Comparison of ENCODE assay signal across 38 cellular contexts in genomic region chr1:48054246-48054645, GRCh38. TPM values are rescaled to one million over a fixed set of nuclear protein-coding genes. Genes with fewer than 3 reads are reported as not detected.
"Had no signal": no experiment of that assay in that cellular context is flagged by ENCODE, and none has a peak within 500 bp of the region (broad histone marks: within the 10 kb centered on the region; RNA-seq: fewer than 3 reads in every experiment).

No MANE protein-coding gene starts in this region.

- DNase-seq: activated B cell treated with CpG ODN at 0.5 μM for 24 hours; activated CD4-positive, alpha-beta T cell treated with anti-CD3 and anti-CD28 coated beads for 48 hours; activated CD4-positive, alpha-beta T cell treated with anti-CD3 and anti-CD28 coated beads, Interleukin-2, amount 50 U/mL, for 1 hour; activated CD4-positive, alpha-beta T cell treated with anti-CD3 and anti-CD28 coated beads, Interleukin-2, amount 50 U/mL, for 48 hours; activated CD8-positive, alpha-beta memory T cell treated with anti-CD3 and anti-CD28 coated beads for 24 hours; activated CD8-positive, alpha-beta T cell treated with anti-CD3 and anti-CD28 coated beads for 36 hours; activated effector memory CD4-positive, alpha-beta T cell treated with anti-CD3 and anti-CD28 coated beads, Interleukin-2, amount 50 U/mL, for 16 hours; activated naive CD4-positive, alpha-beta T cell treated with anti-CD3 and anti-CD28 coated beads for 36 hours; activated naive CD8-positive, alpha-beta T cell treated with anti-CD3 and anti-CD28 coated beads for 36 hours; activated naive CD8-positive, alpha-beta T cell treated with anti-CD3 and anti-CD28 coated beads, Interleukin-2, amount 50 U/mL, for 24 hours; activated T-cell treated with anti-CD3 and anti-CD28 coated beads, Interleukin-2, amount 50 U/mL, for 4 hours; adrenal gland; amygdala; central memory CD4-positive, alpha-beta T cell; cerebellar nuclear complex; colonic mucosa; effector CD8-positive, alpha-beta T cell; esophagus squamous epithelium; foreskin melanocyte; T-cell; T1000; WERI-Rb-1 had no signal

- H3K27ac ChIP-seq: adrenal gland, cardiac muscle cell, colonic mucosa, epithelial cell of prostate, esophagus squamous epithelium, gastroesophageal sphincter, WERI-Rb-1 had no signal

- H3K4me1 Mint-ChIP-seq: activated B cell treated with CpG ODN at 0.5 μM for 24 hours; activated naive CD4-positive, alpha-beta T cell treated with anti-CD3 and anti-CD28 coated beads, Interleukin-2, amount 50 U/mL, for 24 hours; activated naive CD8-positive, alpha-beta T cell treated with anti-CD3 and anti-CD28 coated beads for 36 hours; activated naive CD8-positive, alpha-beta T cell treated with anti-CD3 and anti-CD28 coated beads, Interleukin-2, amount 50 U/mL, for 24 hours; T-cell had no signal

- FAIRE-seq: endometrium, endothelial cell of umbilical vein had no signal

- H3K4me3 ChIP-seq: adrenal gland, ascending aorta, breast epithelium, cardiac muscle cell, colonic mucosa, esophagus squamous epithelium, gastroesophageal sphincter had no signal

- H3K9me3 Mint-ChIP-seq: activated B cell treated with CpG ODN at 0.5 μM for 24 hours; activated CD8-positive, alpha-beta T cell treated with anti-CD3 and anti-CD28 coated beads for 36 hours; activated naive CD4-positive, alpha-beta T cell treated with anti-CD3 and anti-CD28 coated beads for 36 hours; activated naive CD4-positive, alpha-beta T cell treated with anti-CD3 and anti-CD28 coated beads, Interleukin-2, amount 50 U/mL, for 24 hours; activated naive CD8-positive, alpha-beta T cell treated with anti-CD3 and anti-CD28 coated beads for 36 hours; activated naive CD8-positive, alpha-beta T cell treated with anti-CD3 and anti-CD28 coated beads, Interleukin-2, amount 50 U/mL, for 24 hours; activated T-cell treated with anti-CD3 and anti-CD28 coated beads, Interleukin-2, amount 50 U/mL, for 4 hours; activated T-helper 1 cell treated with anti-CD3 and anti-CD28 coated beads, Interleukin-12 subunit alpha, Interleukin-12 subunit beta, Interleukin-2, Interleukin-4 antibody, amounts not matched to agents 30 ng/mL and 10 ng/mL and 1 ng/mL, durations not matched to agents 14 hours and 24 hours and 36 hours; activated T-helper 2 cell treated with anti-CD3 and anti-CD28 coated beads, Interferon-gamma antibody, Interleukin-2, Interleukin-4, amounts not matched to agents 10 μg/mL and 5 μg/mL and 100 μg/mL, durations not matched to agents 14 hours and 24 hours and 36 hours; T-cell; T-helper 1 cell treated with Interleukin-12 subunit alpha and Interleukin-12 subunit beta and Interleukin-4 antibody, amounts not matched to agents 30 μg/mL and 1 μg/mL, for 36 hours; T-helper 2 cell treated with Interferon-gamma antibody and Interleukin-4, amounts not matched to agents 5 μg/mL and 100 μg/mL, for 36 hours had no signal

- H3K36me3 Mint-ChIP-seq: activated naive CD4-positive, alpha-beta T cell treated with anti-CD3 and anti-CD28 coated beads, Interleukin-2, amount 50 U/mL, for 24 hours; activated naive CD8-positive, alpha-beta T cell treated with anti-CD3 and anti-CD28 coated beads for 36 hours; brain; T-cell had no signal

- H3K4me1 ChIP-seq: adrenal gland, breast epithelium, colonic mucosa had no signal

- H3K9me3 ChIP-seq: adrenal gland, ascending aorta, breast epithelium, colonic mucosa, esophagus squamous epithelium, gastroesophageal sphincter had no signal

- H3K27ac Mint-ChIP-seq: activated B cell treated with CpG ODN at 0.5 μM for 24 hours; activated CD8-positive, alpha-beta T cell treated with anti-CD3 and anti-CD28 coated beads for 36 hours; activated naive CD4-positive, alpha-beta T cell treated with anti-CD3 and anti-CD28 coated beads for 36 hours; activated naive CD4-positive, alpha-beta T cell treated with anti-CD3 and anti-CD28 coated beads, Interleukin-2, amount 50 U/mL, for 24 hours; activated naive CD8-positive, alpha-beta T cell treated with anti-CD3 and anti-CD28 coated beads for 36 hours; activated naive CD8-positive, alpha-beta T cell treated with anti-CD3 and anti-CD28 coated beads, Interleukin-2, amount 50 U/mL, for 24 hours; activated T-helper 1 cell treated with anti-CD3 and anti-CD28 coated beads, Interleukin-12 subunit alpha, Interleukin-12 subunit beta, Interleukin-2, Interleukin-4 antibody, amounts not matched to agents 30 ng/mL and 10 ng/mL and 1 ng/mL, durations not matched to agents 14 hours and 24 hours and 36 hours; activated T-helper 2 cell treated with anti-CD3 and anti-CD28 coated beads, Interferon-gamma antibody, Interleukin-2, Interleukin-4, amounts not matched to agents 10 μg/mL and 5 μg/mL and 100 μg/mL, durations not matched to agents 14 hours and 24 hours and 36 hours; brain; T-cell; T-helper 1 cell treated with Interleukin-12 subunit alpha and Interleukin-12 subunit beta and Interleukin-4 antibody, amounts not matched to agents 30 μg/mL and 1 μg/mL, for 36 hours; T-helper 2 cell treated with Interferon-gamma antibody and Interleukin-4, amounts not matched to agents 5 μg/mL and 100 μg/mL, for 36 hours had no signal

- H3K36me3 ChIP-seq: adrenal gland, ascending aorta, breast epithelium, cardiac muscle cell, colonic mucosa, esophagus squamous epithelium, gastroesophageal sphincter, WERI-Rb-1 had no signal

- H3K4me3 Mint-ChIP-seq: activated B cell treated with CpG ODN at 0.5 μM for 24 hours; activated CD8-positive, alpha-beta T cell treated with anti-CD3 and anti-CD28 coated beads for 36 hours; activated naive CD4-positive, alpha-beta T cell treated with anti-CD3 and anti-CD28 coated beads for 36 hours; activated naive CD4-positive, alpha-beta T cell treated with anti-CD3 and anti-CD28 coated beads, Interleukin-2, amount 50 U/mL, for 24 hours; activated naive CD8-positive, alpha-beta T cell treated with anti-CD3 and anti-CD28 coated beads for 36 hours; activated naive CD8-positive, alpha-beta T cell treated with anti-CD3 and anti-CD28 coated beads, Interleukin-2, amount 50 U/mL, for 24 hours; activated T-cell treated with anti-CD3 and anti-CD28 coated beads, Interleukin-2, amount 50 U/mL, for 4 hours; activated T-helper 1 cell treated with anti-CD3 and anti-CD28 coated beads, Interleukin-12 subunit alpha, Interleukin-12 subunit beta, Interleukin-2, Interleukin-4 antibody, amounts not matched to agents 30 ng/mL and 10 ng/mL and 1 ng/mL, durations not matched to agents 14 hours and 24 hours and 36 hours; brain; T-cell; T-helper 1 cell treated with Interleukin-12 subunit alpha and Interleukin-12 subunit beta and Interleukin-4 antibody, amounts not matched to agents 30 μg/mL and 1 μg/mL, for 36 hours; T-helper 2 cell treated with Interferon-gamma antibody and Interleukin-4, amounts not matched to agents 5 μg/mL and 100 μg/mL, for 36 hours had no signal

- H3K27me3 ChIP-seq: adrenal gland, ascending aorta, breast epithelium, colonic mucosa, gastroesophageal sphincter had no signal

- H3K27me3 Mint-ChIP-seq: activated CD8-positive, alpha-beta T cell treated with anti-CD3 and anti-CD28 coated beads for 36 hours; activated naive CD4-positive, alpha-beta T cell treated with anti-CD3 and anti-CD28 coated beads, Interleukin-2, amount 50 U/mL, for 24 hours had no signal

- ATAC-seq: activated CD4-positive, CD25-positive, alpha-beta regulatory T cell treated with anti-CD3 and anti-CD28 coated beads, Interleukin-2, amount 50 U/mL, for 24 hours; activated CD8-positive, alpha-beta T cell treated with anti-CD3 and anti-CD28 coated beads for 36 hours; activated naive CD8-positive, alpha-beta T cell treated with anti-CD3 and anti-CD28 coated beads, Interleukin-2, amount 50 U/mL, for 24 hours; activated T-cell treated with anti-CD3 and anti-CD28 coated beads, Interleukin-2, amount 50 U/mL, for 4 hours; gastroesophageal sphincter; T-cell had no signal

RNA-seq across cellular contexts. Expression of gene TRABD2B, which starts 57.1 kb away (rescaled TPM):
- total RNA-seq: activated B cell treated with CpG ODN at 0.5 μM for 24 hours; activated CD8-positive, alpha-beta T cell treated with anti-CD3 and anti-CD28 coated beads for 36 hours; activated naive CD4-positive, alpha-beta T cell treated with anti-CD3 and anti-CD28 coated beads for 36 hours; activated naive CD8-positive, alpha-beta T cell treated with anti-CD3 and anti-CD28 coated beads for 36 hours; activated T-cell treated with anti-CD3 and anti-CD28 coated beads, Interleukin-2, amount 50 U/mL, for 4 hours; activated T-helper 1 cell treated with anti-CD3 and anti-CD28 coated beads, Interleukin-12 subunit alpha, Interleukin-12 subunit beta, Interleukin-2, Interleukin-4 antibody, amounts not matched to agents 30 ng/mL and 10 ng/mL and 1 ng/mL, durations not matched to agents 14 hours and 24 hours and 36 hours; activated T-helper 2 cell treated with anti-CD3 and anti-CD28 coated beads, Interferon-gamma antibody, Interleukin-2, Interleukin-4, amounts not matched to agents 10 μg/mL and 5 μg/mL and 100 μg/mL, durations not matched to agents 14 hours and 24 hours and 36 hours; endothelial cell of umbilical vein; fibroblast of villous mesenchyme; T-cell had no signal
- polyA plus RNA-seq: endothelial cell of umbilical vein, fibroblast of lung had no signal
